ENCODE assay signal across 22 cellular contexts in the genomic region with DNA sequence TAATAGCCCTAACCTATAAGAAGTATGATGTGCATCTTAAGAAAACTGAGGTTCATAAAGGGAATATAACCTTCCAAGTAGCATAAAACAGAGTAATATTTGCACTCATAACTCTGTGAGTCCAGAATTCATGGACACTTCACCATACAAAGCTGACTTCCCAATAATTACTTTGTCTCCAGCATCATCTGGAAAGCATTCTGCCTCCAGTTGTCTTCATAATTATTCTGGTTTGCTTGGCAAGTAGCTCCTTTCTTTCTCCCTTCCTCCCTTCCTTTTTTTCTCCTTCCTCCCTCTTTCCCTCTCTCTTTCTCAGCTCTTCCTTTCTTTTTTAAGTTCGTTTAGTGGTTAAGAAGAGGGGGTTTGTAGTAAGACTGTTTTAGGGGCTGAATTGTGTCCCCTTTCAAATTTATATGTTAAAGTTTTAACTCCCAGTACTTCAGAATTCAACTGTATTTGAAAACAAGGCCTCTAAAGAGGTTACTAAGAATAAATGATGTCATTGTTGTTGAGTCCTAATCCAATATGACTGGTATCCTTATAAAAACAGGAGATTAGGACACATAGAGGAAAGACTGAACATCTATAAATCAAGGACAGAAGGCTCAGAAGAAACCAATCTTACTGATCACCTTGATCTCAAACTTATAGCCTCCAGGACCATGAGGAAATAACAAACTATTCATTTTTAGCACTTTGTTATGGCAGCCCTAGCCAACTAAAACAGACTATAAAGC. TPM values are rescaled to one million over a fixed set of nuclear protein-coding genes. Genes with fewer than 3 reads are reported as not detected.
A peak's percentile ranks its signal among the peaks of the same experiment; 100 is the strongest.
DNase-seq lines count a peak whose midpoint lies in the region; ATAC-seq, FAIRE-seq and TF ChIP-seq lines count a peak whose summit lies in the region.
"Had no signal": no experiment of that assay in that cellular context is flagged by ENCODE, and none has a peak within 500 bp of the region (broad histone marks: within the 10 kb centered on the region; RNA-seq: fewer than 3 reads in every experiment).

No MANE protein-coding gene starts in this region.

- H4K5ac ChIP-seq in mesendoderm (ENCODE audit: low read length): no peak overlapping the region

- H3K4me1 ChIP-seq in mammary epithelial cell (ENCODE audit: insufficient read depth, low read length) (no peaks in the 10 kb centered on the region), mesendoderm (ENCODE audit: control insufficient read depth, low read depth, low read length) (no peaks in the 10 kb centered on the region)

- no peaks in the 10 kb centered on the region for H3K79me1 ChIP-seq in mesendoderm (ENCODE audit: low read length)

- H3K56ac ChIP-seq in mesendoderm (ENCODE audit: low read length): no peak overlapping the region

- no peaks in the 10 kb centered on the region for H4K20me1 ChIP-seq in mammary epithelial cell (ENCODE audit: insufficient read depth, low read length)
- H4K20me1 ChIP-seq: BLaER1 had no signal

- intact Hi-C loops in MCF 10A (cut with micrococcal nuclease) (no loop called here), mammary epithelial cell (cut with micrococcal nuclease) (no loop called here), sciatic nerve (cut with DNase I) (no loop called here)

- H2AFZ ChIP-seq in mammary epithelial cell (ENCODE audit: low read depth, low read length): no peak overlapping the region

- H3K9ac ChIP-seq in mammary epithelial cell (ENCODE audit: insufficient read depth, low read length) (no peak overlapping the region), mesendoderm (ENCODE audit: low read length) (no peak overlapping the region)
- H3K9ac ChIP-seq: BLaER1 had no signal

- H3K4me2 ChIP-seq in mammary epithelial cell (ENCODE audit: insufficient read depth, low read depth, low read length): no peak overlapping the region
- no peak overlapping the region for H3K4me2 ChIP-seq in mesendoderm (ENCODE audit: low read length)
- H3K4me2 ChIP-seq: BLaER1 had no signal

- peaks cover 27% of the 10 kb centered on the region for H3K4me1 Mint-ChIP-seq in MCF 10A (ENCODE audit: insufficient read depth, unreplicated experiment)

- no peaks in the 10 kb centered on the region for H3K9me3 Mint-ChIP-seq in MCF 10A (ENCODE audit: unreplicated experiment)
- H3K9me3 Mint-ChIP-seq: CD8-positive, alpha-beta T cell had no signal

- no peak for DNase-seq in MCF 10A (ENCODE audit: unreplicated experiment)
- no peak for DNase-seq in mammary epithelial cell
- no peak for DNase-seq in brain microvascular endothelial cell
- no peak for DNase-seq in mesendoderm
- DNase-seq in sciatic nerve (ENCODE audit: low spot score): no peak
- DNase-seq in RWPE1 (ENCODE audit: low spot score): no peak
- no peak for DNase-seq in frontal cortex (ENCODE audit: low spot score in 2 of 2)
- DNase-seq: CD8-positive, alpha-beta T cell; DND-41; Karpas-422; NCI-H1105 treated with DMSO at 0.1 percent for 48 hours; NCI-H187; NCI-H345; NCI-H69; NK-92 treated with Interleukin-12 subunit alpha and Interleukin-12 subunit beta, amount 100 ng/mL, for 24 hours; SJCRH30 had no signal

- no peak overlapping the region for H2BK5ac ChIP-seq in mesendoderm (ENCODE audit: low read length)

- H3K36me3 ChIP-seq in mammary epithelial cell (ENCODE audit: insufficient read depth, low read length) (no peaks in the 10 kb centered on the region), brain microvascular endothelial cell (replicated peaks) (peaks cover 32% of the 10 kb centered on the region), mesendoderm (ENCODE audit: control insufficient read depth, insufficient read depth, low read length) (no peaks in the 10 kb centered on the region)
- H3K36me3 ChIP-seq: BLaER1 had no signal

- in situ Hi-C loops in mammary epithelial cell (cut with MboI; ENCODE audit: low sequenced_read_pairs in 2 of 2) (no loop called here), brain microvascular endothelial cell (cut with HindIII; ENCODE audit: low pct_ligation_motif_present, low sequenced_read_pairs) (no loop called here)

- peak overlapping the region; percentile 68 for H3K18ac ChIP-seq in mesendoderm (ENCODE audit: low read length)

- H2BK15ac ChIP-seq in mesendoderm (replicated peaks; ENCODE audit: low read depth): no peak overlapping the region

- H2BK120ac ChIP-seq in mesendoderm (ENCODE audit: low read depth, low read length): no peak overlapping the region

- ATAC-seq in sciatic nerve (peak; percentile 30), GM21576 (IDR thresholded peaks at IDR 0.05; ENCODE audit: unreplicated experiment) (no peak)
- ATAC-seq: CD8-positive, alpha-beta T cell; GM12878 had no signal

- H3K4me3 Mint-ChIP-seq in MCF 10A (ENCODE audit: unreplicated experiment): no peak overlapping the region
- H3K4me3 Mint-ChIP-seq: CD8-positive, alpha-beta T cell had no signal

- POLR2A ChIA-PET in MCF 10A (lab: Yijun Ruan, JAX): interaction anchor here (0.7 to 1.9 kb wide), 5 partner anchors 10 to 29 kb away, joined by 3 to 4 read pairs (median 3); no protein-coding TSS in a partner anchor
- POLR2A ChIA-PET in RWPE1 (lab: Yijun Ruan, JAX; ENCODE audit: low non-redundant PET): no interaction called here

- H3K4ac ChIP-seq in mesendoderm (ENCODE audit: low read depth, low read length): no peak overlapping the region

- H3K36me3 Mint-ChIP-seq in MCF 10A (ENCODE audit: insufficient read depth, unreplicated experiment): peaks cover 47% of the 10 kb centered on the region
- H3K36me3 Mint-ChIP-seq: CD8-positive, alpha-beta T cell had no signal

- H3K9me3 ChIP-seq in mammary epithelial cell (replicated peaks; ENCODE audit: insufficient read depth, low read length): no peaks in the 10 kb centered on the region
- H3K9me3 ChIP-seq: BLaER1 had no signal

- H3K23ac ChIP-seq in mesendoderm (ENCODE audit: low read length): no peak overlapping the region

- dilution Hi-C loops in mammary epithelial cell (cut with HindIII; ENCODE audit: low sequenced_read_pairs): no loop called here

- no peaks in the 10 kb centered on the region for H3K79me2 ChIP-seq in mammary epithelial cell (ENCODE audit: insufficient read depth, low read length)
- no peaks in the 10 kb centered on the region for H3K79me2 ChIP-seq in mesendoderm (ENCODE audit: control insufficient read depth, insufficient read depth, low read length)

- H3K27me3 ChIP-seq in mammary epithelial cell (ENCODE audit: insufficient read depth, low read length) (no peaks in the 10 kb centered on the region), brain microvascular endothelial cell (replicated peaks) (no peaks in the 10 kb centered on the region), mesendoderm (ENCODE audit: insufficient read depth, low read length, poor library complexity) (no peaks in the 10 kb centered on the region)
- H3K27me3 ChIP-seq: BLaER1, SJCRH30 had no signal

- BruUV-seq in MCF 10A (replicated peaks; lab: Mats Ljungman, UMichigan) (no TSS peak), mammary epithelial cell (replicated peaks; lab: Mats Ljungman, UMichigan) (no TSS peak)

- H3K27ac ChIP-seq in mammary epithelial cell (ENCODE audit: insufficient read depth, low read depth, low read length): no peak overlapping the region
- H3K27ac ChIP-seq in brain microvascular endothelial cell: peak overlapping the region; percentile 83
- no peak overlapping the region for H3K27ac ChIP-seq in mesendoderm (ENCODE audit: low read depth, low read length)
- no peak overlapping the region for H3K27ac ChIP-seq in RWPE1
- H3K27ac ChIP-seq: 22Rv1, BLaER1, SJCRH30 had no signal

- no peak for FAIRE-seq in frontal cortex (lab: Jason Lieb, UNC)
- FAIRE-seq: GM12878, H1 had no signal

- H4K8ac ChIP-seq in mesendoderm (ENCODE audit: low read depth, low read length): no peak overlapping the region

- peak overlapping the region; percentile 87 for H3K27ac Mint-ChIP-seq in MCF 10A (ENCODE audit: low read depth, unreplicated experiment)
- H3K27ac Mint-ChIP-seq: CD8-positive, alpha-beta T cell had no signal

- CTCF ChIA-PET in MCF 10A (lab: Yijun Ruan, JAX) (interaction anchor here (0.6 to 2.1 kb wide), 5 partner anchors 24 to 228 kb away, joined by 3 to 19 read pairs (median 8); no protein-coding TSS in a partner anchor), mammary epithelial cell (lab: Charles Lee; ENCODE audit: low non-redundant PET) (no interaction called here), RWPE1 (lab: Yijun Ruan, JAX) (interaction anchor here (1.1 kb wide), 1 partner anchor 25 kb away, joined by 5 read pairs; no protein-coding TSS in a partner anchor)

- TF ChIP-seq CTCF in MCF 10A (IDR thresholded peaks at IDR 0.05; ENCODE audit: unreplicated experiment) (no peak), mammary epithelial cell (conservative IDR thresholded peaks at IDR 0.05 in 1 of 2, IDR thresholded peaks at IDR 0.05 in 1 of 2; ENCODE audit: extremely low read depth in 1 of 2, insufficient read depth in 1 of 2, low read depth in 1 of 2, low read length in 2 of 2) (no peak), brain microvascular endothelial cell (IDR thresholded peaks at IDR 0.05; ENCODE audit: low read depth, low read length, missing control alignments) (no peak), RWPE1 (conservative IDR thresholded peaks at IDR 0.05; ENCODE audit: low read depth) (no peak)

- no peak overlapping the region for H3K4me3 ChIP-seq in mammary epithelial cell (replicated peaks in 1 of 3; ENCODE audit: insufficient read depth in 1 of 3, low read depth in 2 of 3, low read length in 3 of 3)
- H3K4me3 ChIP-seq in brain microvascular endothelial cell (ENCODE audit: low read depth, low read length): no peak overlapping the region
- no peak overlapping the region for H3K4me3 ChIP-seq in mesendoderm (ENCODE audit: low read length)
- H3K4me3 ChIP-seq: BLaER1, GM12878, SJCRH30 had no signal

- H3K27me3 Mint-ChIP-seq in MCF 10A (ENCODE audit: insufficient read depth, unreplicated experiment): no peaks in the 10 kb centered on the region

- WGBS in mammary epithelial cell (ENCODE audit: low coverage, missing lambda C conversion rate): 50% methylated on average over 1 of the region's 1 CpG
- WGBS in mesendoderm (ENCODE audit: extremely low coverage, insufficient coverage, low lambda C conversion rate): no CpG with 5 or more reads among the region's 1 CpG

- H2AK5ac ChIP-seq in mesendoderm (ENCODE audit: low read length): no peak overlapping the region

RNA-seq across cellular contexts. Expression of a gene that starts 28.9 kb away (rescaled TPM):
- total RNA-seq in MCF 10A (2022) (67.4 and 71.1 TPM in 2 replicates), mammary epithelial cell (under 1 TPM in 1 of 2 donors, not detected in 1; 0.33 TPM), sciatic nerve (106 TPM), frontal cortex (27.7 TPM)
- 0.50 TPM for polyA plus RNA-seq in mammary epithelial cell
- not detected for polyA minus RNA-seq in mammary epithelial cell
- polyA plus RNA-seq in mesendoderm (2013, experiment 1 of 2): 7.2 TPM
- 7.3 TPM for polyA plus RNA-seq in mesendoderm (2013, experiment 2 of 2)
- total RNA-seq: CD8-positive, alpha-beta T cell; OCI-LY7 had no signal

Comparison
In these comparisons a context has a peak if more than half of its experiments do, and no peak if none do; other contexts are left out.
1. RNA of a gene that starts 28.9 kb away (total RNA-seq): 106 TPM in sciatic nerve (single experiment), 67.4 to 71.1 TPM in MCF 10A and 27.7 TPM in frontal cortex (single experiment); 0.33 TPM in mammary epithelial cell; every median in the first group is over 10 times any median in the second.